ENCODE assay signal across 1 cellular context in the genomic region with DNA sequence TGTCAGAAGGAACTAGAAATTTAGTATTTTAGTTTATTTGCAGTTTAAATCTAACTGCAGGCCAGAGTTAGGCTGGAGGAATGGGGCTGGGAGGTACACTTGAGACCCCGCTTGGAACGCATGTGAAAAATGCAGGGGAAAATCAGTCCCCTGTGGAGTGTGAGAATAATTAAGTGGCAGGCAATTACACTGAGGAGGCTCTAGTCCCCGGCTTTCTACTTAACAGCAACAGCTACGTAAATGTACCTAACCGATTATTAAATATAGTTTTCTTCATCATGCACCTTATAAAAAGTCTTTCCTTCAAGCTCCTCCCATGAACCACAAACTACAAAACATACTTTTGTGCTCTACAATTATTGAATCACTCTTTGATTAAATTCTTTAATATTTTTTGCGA.
TF ChIP-seq lines count a peak whose summit lies in the region.

No MANE protein-coding gene starts in this region.

TF ChIP-seq in GM12878, 131 proteins besides CTCF, POLR2A, EP300 and RAD21:
- TF ChIP-seq, protein P1, sequence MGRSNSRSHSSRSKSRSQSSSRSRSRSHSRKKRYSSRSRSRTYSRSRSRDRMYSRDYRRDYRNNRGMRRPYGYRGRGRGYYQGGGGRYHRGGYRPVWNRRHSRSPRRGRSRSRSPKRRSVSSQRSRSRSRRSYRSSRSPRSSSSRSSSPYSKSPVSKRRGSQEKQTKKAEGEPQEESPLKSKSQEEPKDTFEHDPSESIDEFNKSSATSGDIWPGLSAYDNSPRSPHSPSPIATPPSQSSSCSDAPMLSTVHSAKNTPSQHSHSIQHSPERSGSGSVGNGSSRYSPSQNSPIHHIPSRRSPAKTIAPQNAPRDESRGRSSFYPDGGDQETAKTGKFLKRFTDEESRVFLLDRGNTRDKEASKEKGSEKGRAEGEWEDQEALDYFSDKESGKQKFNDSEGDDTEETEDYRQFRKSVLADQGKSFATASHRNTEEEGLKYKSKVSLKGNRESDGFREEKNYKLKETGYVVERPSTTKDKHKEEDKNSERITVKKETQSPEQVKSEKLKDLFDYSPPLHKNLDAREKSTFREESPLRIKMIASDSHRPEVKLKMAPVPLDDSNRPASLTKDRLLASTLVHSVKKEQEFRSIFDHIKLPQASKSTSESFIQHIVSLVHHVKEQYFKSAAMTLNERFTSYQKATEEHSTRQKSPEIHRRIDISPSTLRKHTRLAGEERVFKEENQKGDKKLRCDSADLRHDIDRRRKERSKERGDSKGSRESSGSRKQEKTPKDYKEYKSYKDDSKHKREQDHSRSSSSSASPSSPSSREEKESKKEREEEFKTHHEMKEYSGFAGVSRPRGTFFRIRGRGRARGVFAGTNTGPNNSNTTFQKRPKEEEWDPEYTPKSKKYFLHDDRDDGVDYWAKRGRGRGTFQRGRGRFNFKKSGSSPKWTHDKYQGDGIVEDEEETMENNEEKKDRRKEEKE (IDR thresholded peaks at IDR 0.05): no peak
- TF ChIP-seq, protein P2, sequence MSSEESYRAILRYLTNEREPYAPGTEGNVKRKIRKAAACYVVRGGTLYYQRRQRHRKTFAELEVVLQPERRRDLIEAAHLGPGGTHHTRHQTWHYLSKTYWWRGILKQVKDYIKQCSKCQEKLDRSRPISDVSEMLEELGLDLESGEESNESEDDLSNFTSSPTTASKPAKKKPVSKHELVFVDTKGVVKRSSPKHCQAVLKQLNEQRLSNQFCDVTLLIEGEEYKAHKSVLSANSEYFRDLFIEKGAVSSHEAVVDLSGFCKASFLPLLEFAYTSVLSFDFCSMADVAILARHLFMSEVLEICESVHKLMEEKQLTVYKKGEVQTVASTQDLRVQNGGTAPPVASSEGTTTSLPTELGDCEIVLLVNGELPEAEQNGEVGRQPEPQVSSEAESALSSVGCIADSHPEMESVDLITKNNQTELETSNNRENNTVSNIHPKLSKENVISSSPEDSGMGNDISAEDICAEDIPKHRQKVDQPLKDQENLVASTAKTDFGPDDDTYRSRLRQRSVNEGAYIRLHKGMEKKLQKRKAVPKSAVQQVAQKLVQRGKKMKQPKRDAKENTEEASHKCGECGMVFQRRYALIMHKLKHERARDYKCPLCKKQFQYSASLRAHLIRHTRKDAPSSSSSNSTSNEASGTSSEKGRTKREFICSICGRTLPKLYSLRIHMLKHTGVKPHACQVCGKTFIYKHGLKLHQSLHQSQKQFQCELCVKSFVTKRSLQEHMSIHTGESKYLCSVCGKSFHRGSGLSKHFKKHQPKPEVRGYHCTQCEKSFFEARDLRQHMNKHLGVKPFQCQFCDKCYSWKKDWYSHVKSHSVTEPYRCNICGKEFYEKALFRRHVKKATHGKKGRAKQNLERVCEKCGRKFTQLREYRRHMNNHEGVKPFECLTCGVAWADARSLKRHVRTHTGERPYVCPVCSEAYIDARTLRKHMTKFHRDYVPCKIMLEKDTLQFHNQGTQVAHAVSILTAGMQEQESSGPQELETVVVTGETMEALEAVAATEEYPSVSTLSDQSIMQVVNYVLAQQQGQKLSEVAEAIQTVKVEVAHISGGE (CRISPR knock-in tag; IDR thresholded peaks at IDR 0.05): no peak
- no peak for TF ChIP-seq PML (IDR thresholded peaks at IDR 0.05; ENCODE audit: low read length)
- TF ChIP-seq SMC3 (IDR thresholded peaks at IDR 0.05; ENCODE audit: borderline replicate concordance, low read length): no peak
- TF ChIP-seq TCF3 (IDR thresholded peaks at IDR 0.05; ENCODE audit: borderline replicate concordance, insufficient read depth, low read depth, low read length): no peak
- TF ChIP-seq POLR2AphosphoS2 (IDR thresholded peaks at IDR 0.05; ENCODE audit: low read depth, low read length): no peak
